In genomic region chr16:49018259-49018931, GRCh38 we compare ENCODE assay signal across 28 cellular contexts.
"Had no signal": no experiment of that assay in that cellular context is flagged by ENCODE, and none has a peak within 500 bp of the region (broad histone marks: within the 10 kb centered on the region; RNA-seq: fewer than 3 reads in every experiment).

No MANE protein-coding gene starts in this region.

- DNase-seq: activated CD4-positive, alpha-beta T cell treated with anti-CD3 and anti-CD28 coated beads for 36 hours; activated CD4-positive, alpha-beta T cell treated with anti-CD3 and anti-CD28 coated beads, Interleukin-2, amount 50 U/mL, for 1 hour; activated CD8-positive, alpha-beta T cell treated with anti-CD3 and anti-CD28 coated beads for 36 hours; activated effector memory CD4-positive, alpha-beta T cell treated with Interleukin-2 at 50 U/mL for 16 hours; activated naive CD4-positive, alpha-beta T cell; activated T-cell treated with anti-CD3 and anti-CD28 coated beads, Interleukin-2, amount 50 U/mL, for 24 hours; aorta; central memory CD4-positive, alpha-beta T cell; MV-4-11; NCI-H1417 treated with DMSO at 0.1 percent for 48 hours; NCI-H2029 treated with DMSO at 0.1 percent for 48 hours; NCI-H345; NCI-H526 treated with DMSO at 0.1 percent for 48 hours; NK-92 treated with Interleukin-12 subunit alpha and Interleukin-12 subunit beta, amount 100 ng/mL, for 24 hours; OCI-M1; RPMI8226; T-cell; T-helper 2 cell; T1000 had no signal

- H3K9me3 ChIP-seq: body of pancreas, MG63 had no signal

- H3K4me3 ChIP-seq: body of pancreas, MG63, SK-N-MC had no signal

- FAIRE-seq: bronchial epithelial cell, TTC549 had no signal

- H3K4me3 Mint-ChIP-seq: activated CD4-positive, alpha-beta T cell treated with anti-CD3 and anti-CD28 coated beads for 36 hours; activated CD8-positive, alpha-beta T cell treated with anti-CD3 and anti-CD28 coated beads for 36 hours; activated naive CD4-positive, alpha-beta T cell treated with anti-CD3 and anti-CD28 coated beads, Interleukin-2, amount 50 U/mL, for 24 hours; activated T-cell treated with anti-CD3 and anti-CD28 coated beads, Interleukin-2, amount 50 U/mL, for 24 hours; activated T-helper 1 cell treated with anti-CD3 and anti-CD28 coated beads, Interleukin-12 subunit alpha, Interleukin-12 subunit beta, Interleukin-2, Interleukin-4 antibody, amounts not matched to agents 30 ng/mL and 10 ng/mL and 1 ng/mL, durations not matched to agents 14 hours and 24 hours and 36 hours; T-cell had no signal

- H3K36me3 Mint-ChIP-seq: activated naive CD4-positive, alpha-beta T cell treated with anti-CD3 and anti-CD28 coated beads, Interleukin-2, amount 50 U/mL, for 24 hours; T-cell had no signal

- H3K36me3 ChIP-seq: MG63 had no signal

- ATAC-seq: activated CD4-positive, alpha-beta T cell treated with anti-CD3 and anti-CD28 coated beads for 36 hours; activated CD8-positive, alpha-beta T cell treated with anti-CD3 and anti-CD28 coated beads for 36 hours; body of pancreas; Panc1; Right ventricle myocardium inferior; T-cell had no signal

- H3K27ac Mint-ChIP-seq: activated CD4-positive, alpha-beta T cell treated with anti-CD3 and anti-CD28 coated beads for 36 hours; activated CD8-positive, alpha-beta T cell treated with anti-CD3 and anti-CD28 coated beads for 36 hours; activated naive CD4-positive, alpha-beta T cell treated with anti-CD3 and anti-CD28 coated beads, Interleukin-2, amount 50 U/mL, for 24 hours; activated T-cell treated with anti-CD3 and anti-CD28 coated beads, Interleukin-2, amount 50 U/mL, for 24 hours; activated T-helper 1 cell treated with anti-CD3 and anti-CD28 coated beads, Interleukin-12 subunit alpha, Interleukin-12 subunit beta, Interleukin-2, Interleukin-4 antibody, amounts not matched to agents 30 ng/mL and 10 ng/mL and 1 ng/mL, durations not matched to agents 14 hours and 24 hours and 36 hours; T-cell had no signal

- H3K9me3 Mint-ChIP-seq: activated CD8-positive, alpha-beta T cell treated with anti-CD3 and anti-CD28 coated beads for 36 hours; activated naive CD4-positive, alpha-beta T cell treated with anti-CD3 and anti-CD28 coated beads, Interleukin-2, amount 50 U/mL, for 24 hours; activated T-cell treated with anti-CD3 and anti-CD28 coated beads, Interleukin-2, amount 50 U/mL, for 24 hours; activated T-helper 1 cell treated with anti-CD3 and anti-CD28 coated beads, Interleukin-12 subunit alpha, Interleukin-12 subunit beta, Interleukin-2, Interleukin-4 antibody, amounts not matched to agents 30 ng/mL and 10 ng/mL and 1 ng/mL, durations not matched to agents 14 hours and 24 hours and 36 hours had no signal

- H3K27ac ChIP-seq: body of pancreas, SK-N-MC had no signal

- H3K27me3 ChIP-seq: MG63 had no signal

- H3K4me1 ChIP-seq: body of pancreas had no signal

- H3K27me3 Mint-ChIP-seq: activated naive CD4-positive, alpha-beta T cell treated with anti-CD3 and anti-CD28 coated beads, Interleukin-2, amount 50 U/mL, for 24 hours had no signal

- H3K4me1 Mint-ChIP-seq: activated CD4-positive, alpha-beta T cell treated with anti-CD3 and anti-CD28 coated beads for 36 hours; activated naive CD4-positive, alpha-beta T cell treated with anti-CD3 and anti-CD28 coated beads, Interleukin-2, amount 50 U/mL, for 24 hours; T-cell had no signal
